In the genomic region with DNA sequence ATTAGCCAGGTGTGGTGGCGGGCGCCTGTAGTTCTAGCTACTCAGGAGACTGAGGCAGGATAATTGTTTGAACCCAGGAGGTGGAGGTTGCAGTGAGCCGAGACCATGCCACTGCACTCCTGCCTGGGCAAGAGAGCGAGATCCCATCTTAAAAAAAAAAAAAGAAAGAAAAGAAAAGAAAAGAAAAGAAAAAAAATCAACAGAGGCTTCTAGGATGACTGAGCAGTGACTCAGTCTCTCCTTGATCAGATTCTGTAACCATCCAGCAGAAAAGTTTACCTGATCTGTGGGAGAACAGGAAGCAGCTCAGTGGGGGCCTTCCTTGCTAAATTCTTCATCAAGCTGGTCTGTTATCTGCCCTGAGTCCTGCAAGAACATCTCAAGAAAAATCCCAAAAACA, we compare ENCODE assay signal across 8 cellular contexts. TPM values are rescaled to one million over a fixed set of nuclear protein-coding genes. Genes with fewer than 3 reads are reported as not detected.
DNase-seq lines count a peak whose midpoint lies in the region; ATAC-seq, FAIRE-seq and TF ChIP-seq lines count a peak whose summit lies in the region.
"Not testable (repeated sequence)": the region's sequence is repeated elsewhere in the genome, so short reads cannot be mapped to it uniquely, and the experiment has no call there.

No MANE protein-coding gene starts in this region.

- not testable (repeated sequence) for H3K36me3 Mint-ChIP-seq in stimulated activated effector memory CD8-positive, alpha-beta T cell treated with anti-CD3 and anti-CD28 coated beads, Interleukin-12 subunit alpha, Interleukin-12 subunit beta, amount 100 ng/mL, for 72 hours

- not testable (repeated sequence) for H3K23ac ChIP-seq in mesenchymal stem cell (ENCODE audit: low read length in 2 of 2)

- peak overlapping the region; percentile 45 for H3K27ac Mint-ChIP-seq in stimulated activated effector memory CD8-positive, alpha-beta T cell treated with anti-CD3 and anti-CD28 coated beads, Interleukin-12 subunit alpha, Interleukin-12 subunit beta, amount 100 ng/mL, for 72 hours

- not testable (repeated sequence) for H2AFZ ChIP-seq in mammary epithelial cell (ENCODE audit: low read depth, low read length); mesenchymal stem cell (ENCODE audit: low read depth, low read length)

- H2BK120ac ChIP-seq in mesenchymal stem cell (ENCODE audit: low read depth, low read length) = not testable (repeated sequence)

- DNase-seq in Daoy (ENCODE audit: low read depth) (peak; percentile 26), RCC 7860 (ENCODE audit: low spot score) (peak; percentile 46), astrocyte of the cerebellum (ENCODE audit: low read depth) (peak; percentile 19), mammary epithelial cell (peak; percentile 19), epithelial cell of esophagus (ENCODE audit: low read depth) (peak; percentile 14), mesenchymal stem cell (peak; percentile 27)
- DNase-seq in stimulated activated effector memory CD8-positive, alpha-beta T cell treated with anti-CD3 and anti-CD28 coated beads, Interleukin-12 subunit alpha, Interleukin-12 subunit beta, amount 100 ng/mL, for 72 hours (ENCODE audit: low spot score in 2 of 2) = not testable (repeated sequence)

- not testable (repeated sequence) for H3K79me2 ChIP-seq in mammary epithelial cell (ENCODE audit: insufficient read depth, low read length)

- not testable (repeated sequence) for ATAC-seq in stimulated activated effector memory CD8-positive, alpha-beta T cell treated with anti-CD3 and anti-CD28 coated beads, Interleukin-12 subunit alpha, Interleukin-12 subunit beta, amount 100 ng/mL, for 72 hours

- not testable (repeated sequence) for H3K27me3 ChIP-seq in HUES48 (ENCODE audit: control insufficient read depth, insufficient read depth, low read length); mammary epithelial cell (ENCODE audit: insufficient read depth, low read length); mesenchymal stem cell (ENCODE audit: control insufficient read depth in 1 of 2, insufficient read depth in 1 of 2, low read length in 2 of 2)

- intact Hi-C loops in mammary epithelial cell (cut with micrococcal nuclease) = not testable (repeated sequence)

- not testable (repeated sequence) for H3K4me3 ChIP-seq in HUES48 (ENCODE audit: low read depth, low read length); astrocyte of the cerebellum (ENCODE audit: low read depth, low read length); mammary epithelial cell (replicated peaks in 1 of 3; ENCODE audit: insufficient read depth in 1 of 3, low read depth in 2 of 3, low read length in 3 of 3); epithelial cell of esophagus (ENCODE audit: low read length); mesenchymal stem cell (ENCODE audit: insufficient read depth in 1 of 2, low read depth in 1 of 2, low read length in 2 of 2)

- CTCF ChIA-PET in mammary epithelial cell (lab: Charles Lee; ENCODE audit: low non-redundant PET) = not testable (repeated sequence)

- H3K4me2 ChIP-seq in mammary epithelial cell (ENCODE audit: insufficient read depth, low read depth, low read length); mesenchymal stem cell (ENCODE audit: low read length, poor library complexity, severe bottlenecking): not testable (repeated sequence)

- not testable (repeated sequence) for H2BK15ac ChIP-seq in mesenchymal stem cell (ENCODE audit: low read depth, poor library complexity, severe bottlenecking)

- H2AK5ac ChIP-seq in mesenchymal stem cell (ENCODE audit: low read length, severe bottlenecking) = not testable (repeated sequence)

- H2BK5ac ChIP-seq in mesenchymal stem cell (ENCODE audit: low read depth, low read length, poor library complexity, severe bottlenecking) = not testable (repeated sequence)

- not testable (repeated sequence) for H3K36me3 ChIP-seq in HUES48 (ENCODE audit: control insufficient read depth, insufficient read depth, low read length); mammary epithelial cell (ENCODE audit: insufficient read depth, low read length); mesenchymal stem cell (ENCODE audit: control insufficient read depth in 1 of 2, insufficient read depth in 2 of 2, low read depth in 1 of 2, low read length in 2 of 2)

- not testable (repeated sequence) for TF ChIP-seq CTCF in astrocyte of the cerebellum (IDR thresholded peaks at IDR 0.05; ENCODE audit: low read depth, low read length, missing control alignments); mammary epithelial cell (conservative IDR thresholded peaks at IDR 0.05 in 1 of 2, IDR thresholded peaks at IDR 0.05 in 1 of 2; ENCODE audit: extremely low read depth in 1 of 2, insufficient read depth in 1 of 2, low read depth in 1 of 2, low read length in 2 of 2); epithelial cell of esophagus (IDR thresholded peaks at IDR 0.05; ENCODE audit: insufficient read depth, low read depth, low read length, missing control alignments)

- not testable (repeated sequence) for H3K9me3 ChIP-seq in HUES48 (ENCODE audit: control insufficient read depth, insufficient read depth, low read length); mammary epithelial cell (replicated peaks; ENCODE audit: insufficient read depth, low read length)
- peaks cover 15% of the 10 kb centered on the region for H3K9me3 ChIP-seq in mesenchymal stem cell (ENCODE audit: control insufficient read depth, low read length)

- H4K8ac ChIP-seq in mesenchymal stem cell (ENCODE audit: low read length) = not testable (repeated sequence)

- H2BK12ac ChIP-seq in mesenchymal stem cell (ENCODE audit: low read length in 2 of 2) = not testable (repeated sequence)

- not testable (repeated sequence) for BruUV-seq in mammary epithelial cell (replicated peaks; lab: Mats Ljungman, UMichigan)

- H3K4ac ChIP-seq in mesenchymal stem cell (ENCODE audit: low read depth in 1 of 2, low read length in 2 of 2) = not testable (repeated sequence)

- peak; percentile 40 for FAIRE-seq in RCC 7860 (lab: Jason Lieb, UNC)

- H3K4me3 Mint-ChIP-seq in stimulated activated effector memory CD8-positive, alpha-beta T cell treated with anti-CD3 and anti-CD28 coated beads, Interleukin-12 subunit alpha, Interleukin-12 subunit beta, amount 100 ng/mL, for 72 hours = not testable (repeated sequence)

- H3K4me1 ChIP-seq in HUES48 (ENCODE audit: control insufficient read depth, insufficient read depth, low read length); mammary epithelial cell (ENCODE audit: insufficient read depth, low read length); mesenchymal stem cell (ENCODE audit: control insufficient read depth, insufficient read depth, low read depth, low read length): not testable (repeated sequence)

- H3K79me1 ChIP-seq in mesenchymal stem cell (replicated peaks; ENCODE audit: low read length, poor library complexity, severe bottlenecking) = not testable (repeated sequence)

- not testable (repeated sequence) for H3K18ac ChIP-seq in mesenchymal stem cell (ENCODE audit: low read depth in 1 of 2, low read length in 2 of 2)

- H3K27ac ChIP-seq in HUES48 (ENCODE audit: low read depth, low read length) (peak overlapping the region; percentile 56), mesenchymal stem cell (ENCODE audit: low read length, poor library complexity, severe bottlenecking) (peak overlapping the region; percentile 63)
- H3K27ac ChIP-seq in mammary epithelial cell (ENCODE audit: insufficient read depth, low read depth, low read length) = not testable (repeated sequence)

- H4K91ac ChIP-seq in mesenchymal stem cell (ENCODE audit: low read length) = not testable (repeated sequence)

- H4K20me1 ChIP-seq in mammary epithelial cell (ENCODE audit: insufficient read depth, low read length) = not testable (repeated sequence)

- WGBS in mammary epithelial cell (ENCODE audit: low coverage, missing lambda C conversion rate) = no CpG with 5 or more reads among the region's 4 CpGs
- WGBS in mesenchymal stem cell = 100% methylated on average over 3 of the region's 4 CpGs

- H3K9me3 Mint-ChIP-seq in stimulated activated effector memory CD8-positive, alpha-beta T cell treated with anti-CD3 and anti-CD28 coated beads, Interleukin-12 subunit alpha, Interleukin-12 subunit beta, amount 100 ng/mL, for 72 hours = not testable (repeated sequence)

- H3K4me1 Mint-ChIP-seq in stimulated activated effector memory CD8-positive, alpha-beta T cell treated with anti-CD3 and anti-CD28 coated beads, Interleukin-12 subunit alpha, Interleukin-12 subunit beta, amount 100 ng/mL, for 72 hours = not testable (repeated sequence)

- in situ Hi-C loops in astrocyte of the cerebellum (cut with HindIII; ENCODE audit: low sequenced_read_pairs); mammary epithelial cell (cut with MboI; ENCODE audit: low sequenced_read_pairs in 2 of 2): not testable (repeated sequence)

- dilution Hi-C loops in mammary epithelial cell (cut with HindIII; ENCODE audit: low sequenced_read_pairs) = not testable (repeated sequence)

- H3K14ac ChIP-seq in mesenchymal stem cell (ENCODE audit: low read length in 2 of 2) = not testable (repeated sequence)

- not testable (repeated sequence) for H3K9ac ChIP-seq in HUES48 (ENCODE audit: low read depth, low read length); mammary epithelial cell (ENCODE audit: insufficient read depth, low read length); mesenchymal stem cell (ENCODE audit: low read length)

RNA-seq across cellular contexts. Expression of a gene that starts 33.2 kb away (rescaled TPM):
- total RNA-seq in Daoy (2014; rRNA removed; shearing (Covaris generic)) = 3.2 and 3.6 TPM in 2 replicates
- 10 to 100 TPM in 1 of 2 donors, 1 to 10 TPM in 1; 5.2 to 21.2 TPM for total RNA-seq in mammary epithelial cell
- 6.2 TPM for polyA plus RNA-seq in mammary epithelial cell
- not detected for polyA minus RNA-seq in mammary epithelial cell
- 3.8 TPM for polyA plus RNA-seq in mesenchymal stem cell (2013, experiment 1 of 2)
- 3.0 TPM for polyA plus RNA-seq in mesenchymal stem cell (2013, experiment 2 of 2)
